31 cellular contexts compared by ENCODE assay signal in genomic region chr1:39427369-39427768, GRCh38.
DNase-seq lines count a peak whose midpoint lies in the region; ATAC-seq and TF ChIP-seq lines count a peak whose summit lies in the region.
"Had no signal": no experiment of that assay in that cellular context is flagged by ENCODE, and none has a peak within 500 bp of the region (broad histone marks: within the 10 kb centered on the region; RNA-seq: fewer than 3 reads in every experiment).

No MANE protein-coding gene starts in this region.

- H3K27me3 ChIP-seq in heart left ventricle (no peaks in the 10 kb centered on the region), tibial nerve (no peaks in the 10 kb centered on the region)
- H3K27me3 ChIP-seq: ascending aorta, esophagus squamous epithelium, hepatocyte, neutrophil, Peyer's patch had no signal

- no peak for TF ChIP-seq POLR2A in heart left ventricle (IDR thresholded peaks at IDR 0.05)
- TF ChIP-seq POLR2A in tibial nerve (IDR thresholded peaks at IDR 0.05): no peak

- H3K4me1 ChIP-seq in heart left ventricle (peaks cover 0 to 40% (median 24%) of the 10 kb centered on the region in 12 donors), tibial nerve (no peaks in the 10 kb centered on the region)
- H3K4me1 ChIP-seq: HAP-1, Peyer's patch, prostate gland had no signal

- 23 to 31% (median 27%) methylated on average over 1 of the region's 1 CpG for WGBS in heart left ventricle, 4 donors
- 59 to 77% methylated on average over 1 of the region's 1 CpG for WGBS in tibial nerve, 2 donors

- H3K9me3 Mint-ChIP-seq in nephron: no peaks in the 10 kb centered on the region
- H3K9me3 Mint-ChIP-seq in activated T-helper 1 cell treated with anti-CD3 and anti-CD28 coated beads, Interleukin-12 subunit alpha, Interleukin-12 subunit beta, Interleukin-2, Interleukin-4 antibody, amounts not matched to agents 30 ng/mL and 10 ng/mL and 1 ng/mL, durations not matched to agents 14 hours and 24 hours and 36 hours: no peaks in the 10 kb centered on the region
- H3K9me3 Mint-ChIP-seq: activated CD4-positive, alpha-beta memory T cell treated with anti-CD3 and anti-CD28 coated beads, Interleukin-2, amount 10 ng/mL, durations not matched to agents 7 days and 5 days; activated naive CD8-positive, alpha-beta T cell treated with anti-CD3 and anti-CD28 coated beads, Interleukin-2, amount 10 ng/mL, durations not matched to agents 7 days and 5 days; CD4-positive, alpha-beta memory T cell; dendritic cell treated with granulocyte-macrophage colony-stimulating factor and Interleukin-4, amounts not matched to agents 40 ng/mL and 50 ng/mL, for 4 days; stimulated activated naive B cell treated with anti-CD40 and anti-IgM and Interleukin-4, amounts not matched to agents 10 μg/mL and 1 μg/mL and 100 μg/mL, for 72 hours; T-helper 2 cell treated with Interferon-gamma antibody and Interleukin-4, amounts not matched to agents 5 μg/mL and 100 μg/mL, for 36 hours had no signal

- H3K36me3 ChIP-seq in heart left ventricle: peaks cover 0 to 100% (median 97%) of the 10 kb centered on the region in 9 donors
- peaks cover 0 to 92% (median 17%) of the 10 kb centered on the region in 3 donors for H3K36me3 ChIP-seq in tibial nerve
- H3K36me3 ChIP-seq: prostate gland had no signal

- ATAC-seq in Right ventricle myocardium inferior: peak; percentile 65
- peak; percentile 76 to 91 (median 84) for ATAC-seq in heart left ventricle
- ATAC-seq: stimulated activated naive B cell treated with anti-CD40 and anti-IgM and Interleukin-4, amounts not matched to agents 10 μg/mL and 1 μg/mL and 100 μg/mL, for 72 hours had no signal

- H3K27ac ChIP-seq in heart left ventricle: peak overlapping the region in 6 of 12 donors; percentile 6 to 46 (median 14)
- no peak overlapping the region for H3K27ac ChIP-seq in tibial nerve
- H3K27ac ChIP-seq: esophagus squamous epithelium, hepatocyte, neutrophil, Peyer's patch, prostate gland had no signal

- no peaks in the 10 kb centered on the region for H3K9me3 ChIP-seq in heart left ventricle
- no peaks in the 10 kb centered on the region for H3K9me3 ChIP-seq in tibial nerve
- H3K9me3 ChIP-seq: ascending aorta, esophagus squamous epithelium, HAP-1, neutrophil, Peyer's patch, prostate gland had no signal

- no peaks in the 10 kb centered on the region for H3K27me3 Mint-ChIP-seq in nephron (ENCODE audit: low read depth)
- no peaks in the 10 kb centered on the region for H3K27me3 Mint-ChIP-seq in activated T-helper 1 cell treated with anti-CD3 and anti-CD28 coated beads, Interleukin-12 subunit alpha, Interleukin-12 subunit beta, Interleukin-2, Interleukin-4 antibody, amounts not matched to agents 30 ng/mL and 10 ng/mL and 1 ng/mL, durations not matched to agents 14 hours and 24 hours and 36 hours (ENCODE audit: insufficient read depth)
- H3K27me3 Mint-ChIP-seq: activated CD4-positive, alpha-beta memory T cell treated with anti-CD3 and anti-CD28 coated beads, Interleukin-2, amount 10 ng/mL, durations not matched to agents 7 days and 5 days; activated naive CD8-positive, alpha-beta T cell treated with anti-CD3 and anti-CD28 coated beads, Interleukin-2, amount 10 ng/mL, durations not matched to agents 7 days and 5 days; B cell; CD4-positive, alpha-beta memory T cell; dendritic cell treated with granulocyte-macrophage colony-stimulating factor and Interleukin-4, amounts not matched to agents 40 ng/mL and 50 ng/mL, for 4 days; stimulated activated naive B cell treated with anti-CD40 and anti-IgM and Interleukin-4, amounts not matched to agents 10 μg/mL and 1 μg/mL and 100 μg/mL, for 72 hours had no signal

- H3K4me3 ChIP-seq in heart left ventricle (no peak overlapping the region), tibial nerve (no peak overlapping the region)
- H3K4me3 ChIP-seq: ascending aorta, esophagus squamous epithelium, HAP-1, hepatocyte, Peyer's patch, prostate gland had no signal

- intact Hi-C loops in Right ventricle myocardium inferior (cut with DNase I): no loop called here
- intact Hi-C loops in cardiac septum (cut with DNase I): no loop called here
- intact Hi-C loops in heart left ventricle (cut with DNase I): loop anchor here in 2 of 10 donors (10.0 kb wide), 1 partner anchor 53 kb away; no protein-coding TSS in a partner anchor
- intact Hi-C loops in activated T-helper 1 cell treated with anti-CD3 and anti-CD28 coated beads, Interleukin-12 subunit alpha, Interleukin-12 subunit beta, Interleukin-2, Interleukin-4 antibody, amounts not matched to agents 30 ng/mL and 10 ng/mL and 1 ng/mL, durations not matched to agents 14 hours and 24 hours and 36 hours (cut with micrococcal nuclease): no loop called here

- peak overlapping the region in 2 of 3 experiments; percentile 18 to 72 for H3K27ac Mint-ChIP-seq in nephron
- H3K27ac Mint-ChIP-seq in activated T-helper 1 cell treated with anti-CD3 and anti-CD28 coated beads, Interleukin-12 subunit alpha, Interleukin-12 subunit beta, Interleukin-2, Interleukin-4 antibody, amounts not matched to agents 30 ng/mL and 10 ng/mL and 1 ng/mL, durations not matched to agents 14 hours and 24 hours and 36 hours: no peak overlapping the region
- H3K27ac Mint-ChIP-seq: activated naive CD8-positive, alpha-beta T cell treated with anti-CD3 and anti-CD28 coated beads, Interleukin-2, amount 10 ng/mL, durations not matched to agents 7 days and 5 days; B cell; dendritic cell treated with granulocyte-macrophage colony-stimulating factor and Interleukin-4, amounts not matched to agents 40 ng/mL and 50 ng/mL, for 4 days; stimulated activated naive B cell treated with anti-CD40 and anti-IgM and Interleukin-4, amounts not matched to agents 10 μg/mL and 1 μg/mL and 100 μg/mL, for 72 hours; T-helper 2 cell treated with Interferon-gamma antibody and Interleukin-4, amounts not matched to agents 5 μg/mL and 100 μg/mL, for 36 hours had no signal

- H3K4me3 Mint-ChIP-seq in nephron: no peak overlapping the region
- H3K4me3 Mint-ChIP-seq in activated T-helper 1 cell treated with anti-CD3 and anti-CD28 coated beads, Interleukin-12 subunit alpha, Interleukin-12 subunit beta, Interleukin-2, Interleukin-4 antibody, amounts not matched to agents 30 ng/mL and 10 ng/mL and 1 ng/mL, durations not matched to agents 14 hours and 24 hours and 36 hours: no peak overlapping the region
- H3K4me3 Mint-ChIP-seq: activated CD4-positive, alpha-beta memory T cell treated with anti-CD3 and anti-CD28 coated beads, Interleukin-2, amount 10 ng/mL, durations not matched to agents 7 days and 5 days; activated naive CD8-positive, alpha-beta T cell treated with anti-CD3 and anti-CD28 coated beads, Interleukin-2, amount 10 ng/mL, durations not matched to agents 7 days and 5 days; B cell; CD4-positive, alpha-beta memory T cell; dendritic cell treated with granulocyte-macrophage colony-stimulating factor and Interleukin-4, amounts not matched to agents 40 ng/mL and 50 ng/mL, for 4 days; stimulated activated naive B cell treated with anti-CD40 and anti-IgM and Interleukin-4, amounts not matched to agents 10 μg/mL and 1 μg/mL and 100 μg/mL, for 72 hours; T-helper 2 cell treated with Interferon-gamma antibody and Interleukin-4, amounts not matched to agents 5 μg/mL and 100 μg/mL, for 36 hours had no signal

- no peak for TF ChIP-seq CTCF in heart left ventricle (IDR thresholded peaks at IDR 0.05)
- TF ChIP-seq CTCF in nephron (IDR thresholded peaks at IDR 0.05; ENCODE audit: unreplicated experiment in 3 of 3): no peak
- no peak for TF ChIP-seq CTCF in tibial nerve (IDR thresholded peaks at IDR 0.05)

- H3K4me1 Mint-ChIP-seq in nephron: peaks cover 50% of the 10 kb centered on the region
- H3K4me1 Mint-ChIP-seq in activated T-helper 1 cell treated with anti-CD3 and anti-CD28 coated beads, Interleukin-12 subunit alpha, Interleukin-12 subunit beta, Interleukin-2, Interleukin-4 antibody, amounts not matched to agents 30 ng/mL and 10 ng/mL and 1 ng/mL, durations not matched to agents 14 hours and 24 hours and 36 hours (ENCODE audit: low read depth): peaks cover 13% of the 10 kb centered on the region
- H3K4me1 Mint-ChIP-seq: B cell had no signal

- no peak for DNase-seq in Right ventricle myocardium inferior (ENCODE audit: missing footprints)
- no peak for DNase-seq in cardiac septum (ENCODE audit: low spot score)
- DNase-seq in heart left ventricle: no peak
- no peak for DNase-seq in activated T-helper 1 cell treated with anti-CD3 and anti-CD28 coated beads, Interleukin-12 subunit alpha, Interleukin-12 subunit beta, Interleukin-2, Interleukin-4 antibody, amounts not matched to agents 30 ng/mL and 10 ng/mL and 1 ng/mL, durations not matched to agents 14 hours and 24 hours and 36 hours (ENCODE audit: low spot score)
- DNase-seq in stimulated activated CD4-positive, alpha-beta T cell treated with anti-CD3 and anti-CD28 coated beads, Interleukin-4, amount 100 ng/mL, for 4 hours: no peak
- no peak for DNase-seq in tibial nerve (ENCODE audit: low spot score in 2 of 2)
- DNase-seq in NCI-H1436 treated with DMSO at 0.1 percent for 48 hours (lab: John Stamatoyannopoulos, UW): no peak
- DNase-seq: activated CD4-positive, alpha-beta memory T cell treated with anti-CD3 and anti-CD28 coated beads, Interleukin-2, amount 10 ng/mL, durations not matched to agents 7 days and 5 days; activated CD8-positive, alpha-beta memory T cell treated with anti-CD3 and anti-CD28 coated beads, Interleukin-2, amount 50 U/mL, for 4 hours; activated effector memory CD4-positive, alpha-beta T cell treated with anti-CD3 and anti-CD28 coated beads, Interleukin-2, amount 50 U/mL, for 16 hours; activated naive CD8-positive, alpha-beta T cell treated with anti-CD3 and anti-CD28 coated beads, Interleukin-2, amount 10 ng/mL, durations not matched to agents 7 days and 5 days; caudate nucleus; CD4-positive, alpha-beta memory T cell; esophagus squamous epithelium; foreskin melanocyte; NCI-H2107; NCI-H446; NCI-H748 treated with DMSO at 0.1 percent for 48 hours; Peyer's patch; SIG-M5; stimulated activated CD4-positive, alpha-beta T cell treated with anti-CD3 and anti-CD28 coated beads, Interleukin-15, amount 100 ng/mL, for 24 hours; stimulated activated naive B cell treated with anti-CD40 and anti-IgM and Interleukin-4, amounts not matched to agents 10 μg/mL and 1 μg/mL and 100 μg/mL, for 72 hours had no signal

- no peak for TF ChIP-seq EP300 in tibial nerve (IDR thresholded peaks at IDR 0.05)

- peaks cover 90% of the 10 kb centered on the region for H3K36me3 Mint-ChIP-seq in nephron (ENCODE audit: low read depth)
- H3K36me3 Mint-ChIP-seq in activated T-helper 1 cell treated with anti-CD3 and anti-CD28 coated beads, Interleukin-12 subunit alpha, Interleukin-12 subunit beta, Interleukin-2, Interleukin-4 antibody, amounts not matched to agents 30 ng/mL and 10 ng/mL and 1 ng/mL, durations not matched to agents 14 hours and 24 hours and 36 hours (ENCODE audit: low read depth): peaks cover 56% of the 10 kb centered on the region
